22 cellular contexts compared by ENCODE assay signal in the genomic region with DNA sequence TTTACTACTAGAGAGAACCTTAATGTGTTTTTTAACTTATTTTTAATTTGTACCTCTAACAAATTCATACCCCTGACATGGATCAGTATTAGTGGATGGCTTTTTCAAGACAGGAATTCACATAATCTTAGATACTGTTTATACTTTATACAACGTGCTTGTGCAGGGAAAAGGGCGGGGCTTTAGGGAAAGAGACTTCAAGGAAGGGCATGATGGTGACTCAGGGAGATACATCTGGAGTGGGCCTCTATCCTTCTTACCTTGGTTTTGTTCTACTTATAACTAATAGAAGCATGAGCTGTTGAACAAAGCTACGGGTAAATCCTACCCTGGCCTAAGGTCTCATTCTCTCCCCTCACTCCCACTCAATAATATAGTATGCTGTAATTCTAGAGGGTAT.
DNase-seq lines count a peak whose midpoint lies in the region; ATAC-seq and TF ChIP-seq lines count a peak whose summit lies in the region.
"Had no signal": no experiment of that assay in that cellular context is flagged by ENCODE, and none has a peak within 500 bp of the region (broad histone marks: within the 10 kb centered on the region; RNA-seq: fewer than 3 reads in every experiment).

No MANE protein-coding gene starts in this region.

- no peak overlapping the region for H3K4me3 Mint-ChIP-seq in activated naive CD4-positive, alpha-beta T cell treated with anti-CD3 and anti-CD28 coated beads, Interleukin-2, amount 10 ng/mL, durations not matched to agents 7 days and 5 days

- CTCF ChIA-PET in activated naive CD4-positive, alpha-beta T cell treated with anti-CD3 and anti-CD28 coated beads, Interleukin-2, amount 10 ng/mL, durations not matched to agents 7 days and 5 days (lab: Charles Lee) = interaction anchor here (0.9 to 2.3 kb wide), 8 partner anchors 10 to 779 kb away, joined by 3 to 25 read pairs (median 5); no protein-coding TSS in a partner anchor

- peak overlapping the region; percentile 34 for H3K27ac Mint-ChIP-seq in activated naive CD4-positive, alpha-beta T cell treated with anti-CD3 and anti-CD28 coated beads, Interleukin-2, amount 10 ng/mL, durations not matched to agents 7 days and 5 days

- no peaks in the 10 kb centered on the region for H3K9me3 Mint-ChIP-seq in activated naive CD4-positive, alpha-beta T cell treated with anti-CD3 and anti-CD28 coated beads, Interleukin-2, amount 10 ng/mL, durations not matched to agents 7 days and 5 days

- peaks cover 12% of the 10 kb centered on the region for H3K4me1 Mint-ChIP-seq in activated naive CD4-positive, alpha-beta T cell treated with anti-CD3 and anti-CD28 coated beads, Interleukin-2, amount 10 ng/mL, durations not matched to agents 7 days and 5 days

- H3K36me3 Mint-ChIP-seq in activated naive CD4-positive, alpha-beta T cell treated with anti-CD3 and anti-CD28 coated beads, Interleukin-2, amount 10 ng/mL, durations not matched to agents 7 days and 5 days = peaks cover 38% of the 10 kb centered on the region

- H3K27me3 ChIP-seq in upper lobe of right lung (no peaks in the 10 kb centered on the region), brain microvascular endothelial cell (replicated peaks) (no peaks in the 10 kb centered on the region)
- H3K27me3 ChIP-seq: esophagus squamous epithelium had no signal

- no peak for TF ChIP-seq CTCF in epithelial cell of esophagus (IDR thresholded peaks at IDR 0.05; ENCODE audit: insufficient read depth, low read depth, low read length, missing control alignments)
- no peak for TF ChIP-seq CTCF in upper lobe of right lung (IDR thresholded peaks at IDR 0.05)
- TF ChIP-seq CTCF in brain microvascular endothelial cell (IDR thresholded peaks at IDR 0.05; ENCODE audit: low read depth, low read length, missing control alignments) = no peak

- H3K9me3 ChIP-seq in upper lobe of right lung = no peaks in the 10 kb centered on the region
- H3K9me3 ChIP-seq: esophagus squamous epithelium had no signal

- in situ Hi-C loops in brain microvascular endothelial cell (cut with HindIII; ENCODE audit: low pct_ligation_motif_present, low sequenced_read_pairs) = no loop called here

- H3K4me1 ChIP-seq in upper lobe of right lung = no peaks in the 10 kb centered on the region
- H3K4me1 ChIP-seq: esophagus squamous epithelium had no signal

- no peaks in the 10 kb centered on the region for H3K27me3 Mint-ChIP-seq in activated naive CD4-positive, alpha-beta T cell treated with anti-CD3 and anti-CD28 coated beads, Interleukin-2, amount 10 ng/mL, durations not matched to agents 7 days and 5 days

- H3K27ac ChIP-seq in upper lobe of right lung (no peak overlapping the region), brain microvascular endothelial cell (no peak overlapping the region)
- H3K27ac ChIP-seq: C4-2B, esophagus squamous epithelium had no signal

- ATAC-seq in upper lobe of right lung = peak; percentile 24
- no peak for ATAC-seq in HG02840 (IDR thresholded peaks at IDR 0.05; ENCODE audit: low FRiP score, unreplicated experiment)

- intact Hi-C loops in upper lobe of right lung (cut with DNase I) = no loop called here

- H3K4me3 ChIP-seq in epithelial cell of esophagus (ENCODE audit: low read length) (no peak overlapping the region), upper lobe of right lung (no peak overlapping the region), brain microvascular endothelial cell (ENCODE audit: low read depth, low read length) (no peak overlapping the region)
- H3K4me3 ChIP-seq: esophagus squamous epithelium had no signal

- DNase-seq in activated naive CD4-positive, alpha-beta T cell treated with anti-CD3 and anti-CD28 coated beads, Interleukin-2, amount 10 ng/mL, durations not matched to agents 7 days and 5 days = no peak
- DNase-seq in activated naive CD4-positive, alpha-beta T cell (lab: John Stamatoyannopoulos, UW) = no peak
- DNase-seq in NCI-H69 (lab: John Stamatoyannopoulos, UW) = peak; percentile 33
- DNase-seq in epithelial cell of esophagus (ENCODE audit: low read depth) = peak; percentile 57
- no peak for DNase-seq in upper lobe of right lung
- no peak for DNase-seq in brain microvascular endothelial cell
- DNase-seq in T-helper 2 cell = no peak
- DNase-seq: ACHN; activated CD4-positive, alpha-beta T cell treated with anti-CD3 and anti-CD28 coated beads, Interleukin-2, amount 50 U/mL, for 4 hours; activated T-cell treated with anti-CD3 and anti-CD28 coated beads, Interleukin-2, amount 50 U/mL, for 48 hours; amniotic stem cell; central memory CD4-positive, alpha-beta T cell; DMS53; esophagus squamous epithelium; head of caudate nucleus; left ventricle myocardium superior; NCI-H1092 treated with DMSO at 0.1 percent for 48 hours; NCI-H510A treated with DMSO at 0.1 percent for 48 hours; stimulated activated CD8-positive, alpha-beta memory T cell treated with anti-CD3 and anti-CD28 coated beads, Interleukin-4, amount 100 ng/mL, for 48 hours; SW 1271 had no signal

- H3K36me3 ChIP-seq in upper lobe of right lung = no peaks in the 10 kb centered on the region
- H3K36me3 ChIP-seq in brain microvascular endothelial cell (replicated peaks) = no peaks in the 10 kb centered on the region
- H3K36me3 ChIP-seq: esophagus squamous epithelium had no signal

Comparison
In these comparisons a context has a peak if more than half of its experiments do, and no peak if none do; other contexts are left out.
1. DNase-seq: peak in NCI-H69 (single experiment) and epithelial cell of esophagus (single experiment); none in activated naive CD4-positive, alpha-beta T cell treated with anti-CD3 and anti-CD28 coated beads, Interleukin-2, amount 10 ng/mL, durations not matched to agents 7 days and 5 days (single experiment), activated naive CD4-positive, alpha-beta T cell (0 of 4), upper lobe of right lung (single experiment), brain microvascular endothelial cell (single experiment) and T-helper 2 cell (0 of 5).